In genomic region chr9:128523199-128523925, GRCh38 we compare ENCODE assay signal across 10 cellular contexts. TPM values are rescaled to one million over a fixed set of nuclear protein-coding genes. Genes with fewer than 3 reads are reported as not detected.
A peak's percentile ranks its signal among the peaks of the same experiment; 100 is the strongest.
DNase-seq lines count a peak whose midpoint lies in the region; ATAC-seq and TF ChIP-seq lines count a peak whose summit lies in the region.
"Had no signal": no experiment of that assay in that cellular context is flagged by ENCODE, and none has a peak within 500 bp of the region (broad histone marks: within the 10 kb centered on the region; RNA-seq: fewer than 3 reads in every experiment).

No MANE protein-coding gene starts in this region.

- no peak overlapping the region for H3K9ac ChIP-seq in fibroblast of lung (ENCODE audit: insufficient read depth, low read length)

- ATAC-seq in HG03432 (IDR thresholded peaks at IDR 0.05; ENCODE audit: unreplicated experiment) (no peak), HG02870 (IDR thresholded peaks at IDR 0.05; ENCODE audit: unreplicated experiment) (no peak)

- H3K27me3 ChIP-seq in fibroblast of lung (ENCODE audit: control insufficient read depth, insufficient read depth, low read length), result no peaks in the 10 kb centered on the region
- H3K27me3 ChIP-seq: Peyer's patch had no signal

- no peak overlapping the region for H3K4me2 ChIP-seq in fibroblast of lung (ENCODE audit: extremely low read depth, insufficient read depth, low read length)

- no peaks in the 10 kb centered on the region for H3K79me2 ChIP-seq in fibroblast of lung (ENCODE audit: control insufficient read depth, insufficient read depth, low read length)

- peak overlapping the region; percentile 18 for H2AFZ ChIP-seq in fibroblast of lung (ENCODE audit: low read length)

- H3K9me3 ChIP-seq in fibroblast of lung (ENCODE audit: control insufficient read depth, insufficient read depth, low read depth, low read length), result no peaks in the 10 kb centered on the region
- H3K9me3 ChIP-seq: Peyer's patch had no signal

- in situ Hi-C loops in G401 (cut with HindIII; ENCODE audit: low sequenced_read_pairs), result no loop called here

- no peaks in the 10 kb centered on the region for H3K36me3 ChIP-seq in fibroblast of lung (ENCODE audit: control insufficient read depth, insufficient read depth, low read length)

- H3K27ac ChIP-seq in fibroblast of lung (ENCODE audit: insufficient read depth, low read length), result no peak overlapping the region
- H3K27ac ChIP-seq: Peyer's patch had no signal

- H3K4me1 ChIP-seq in fibroblast of lung (ENCODE audit: control insufficient read depth, extremely low read depth, insufficient read depth, low read length), result no peaks in the 10 kb centered on the region
- H3K4me1 ChIP-seq: Peyer's patch had no signal

- H3K4me3 ChIP-seq in fibroblast of lung (replicated peaks in 1 of 4; ENCODE audit: control extremely low read depth in 1 of 4, insufficient read depth in 1 of 4, low read depth in 3 of 4, low read length in 4 of 4), result no peak overlapping the region
- H3K4me3 ChIP-seq: Peyer's patch had no signal

- DNase-seq in G401 (ENCODE audit: low spot score) (peak; percentile 55), NCI-H524 (lab: John Stamatoyannopoulos, UW) (peak; percentile 80 to 96), fibroblast of lung (ENCODE audit: low read depth in 2 of 2) (peak; percentile 55 to 65), pons (ENCODE audit: low spot score) (peak; percentile 47)
- no peak for DNase-seq in activated CD4-positive, alpha-beta T cell treated with anti-CD3 and anti-CD28 coated beads, Interleukin-2, amount 50 U/mL, for 4 hours
- DNase-seq in effector CD8-positive, alpha-beta T cell (lab: John Stamatoyannopoulos, UW), result no peak
- DNase-seq: activated naive CD4-positive, alpha-beta T cell treated with anti-CD3 and anti-CD28 coated beads for 36 hours; Peyer's patch had no signal

- H4K20me1 ChIP-seq in fibroblast of lung (ENCODE audit: control insufficient read depth, extremely low read depth, insufficient read depth, low read length), result no peaks in the 10 kb centered on the region

- TF ChIP-seq CTCF in fibroblast of lung (conservative IDR thresholded peaks at IDR 0.05 in 1 of 2, IDR thresholded peaks at IDR 0.05 in 1 of 2; ENCODE audit: low read depth in 1 of 2, low read length in 2 of 2), result no peak

RNA-seq across cellular contexts. Expression of gene GLE1, which starts 18.8 kb away (rescaled TPM):
- total RNA-seq in G401 (2014; rRNA removed; shearing (Covaris generic)), result 37.0 and 38.3 TPM in 2 replicates
- 22.1 and 23.6 TPM in 2 replicates for total RNA-seq in fibroblast of lung
- polyA plus RNA-seq in fibroblast of lung, result 14.7 and 26.7 TPM in 2 replicates
- 11.6 and 21.1 TPM in 2 replicates for polyA plus RNA-seq in fibroblast of lung (2012)
- 13.9 and 14.0 TPM in 2 replicates for polyA minus RNA-seq in fibroblast of lung (ENCODE audit: low replicate concordance)

RNA-seq across cellular contexts. Expression of gene SPTAN1, which starts 29.0 kb away (rescaled TPM):
- total RNA-seq in G401 (2014; rRNA removed; shearing (Covaris generic)), result 99.1 and 103 TPM in 2 replicates
- 229 and 518 TPM in 2 replicates for total RNA-seq in fibroblast of lung
- polyA plus RNA-seq in fibroblast of lung, result 189 and 207 TPM in 2 replicates
- polyA plus RNA-seq in fibroblast of lung (2012), result 290 and 299 TPM in 2 replicates
- 1,388 and 1,572 TPM in 2 replicates for polyA minus RNA-seq in fibroblast of lung (ENCODE audit: low replicate concordance)

Comparison
In these comparisons a context has a peak if more than half of its experiments do, and no peak if none do; other contexts are left out.
1. DNase-seq: peak in G401 (single experiment), NCI-H524 (2 of 2), fibroblast of lung (2 of 2) and pons (single experiment); none in activated CD4-positive, alpha-beta T cell treated with anti-CD3 and anti-CD28 coated beads, Interleukin-2, amount 50 U/mL, for 4 hours (0 of 2) and effector CD8-positive, alpha-beta T cell (single experiment).